ENCODE assay signal across 16 cellular contexts in the genomic region with DNA sequence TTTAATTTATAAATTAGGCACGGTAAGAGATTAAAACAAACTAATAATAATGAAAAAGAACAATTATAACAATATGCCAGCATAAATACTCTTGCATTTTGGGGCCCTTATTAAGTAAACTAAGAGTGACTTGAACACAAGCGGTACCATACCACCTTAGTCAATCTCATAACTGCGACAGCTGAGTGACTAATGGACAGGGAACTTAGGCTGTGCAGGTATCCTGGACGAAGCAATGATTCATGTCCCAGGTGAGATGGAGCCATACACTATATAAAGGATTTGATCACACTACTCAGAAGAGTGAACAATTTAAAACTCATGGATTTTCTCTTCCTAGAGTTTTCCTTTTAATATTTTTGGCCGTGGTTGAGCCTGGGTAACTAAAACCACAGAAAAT. TPM values are rescaled to one million over a fixed set of nuclear protein-coding genes. Genes with fewer than 3 reads are reported as not detected.
DNase-seq lines count a peak whose midpoint lies in the region; ATAC-seq and TF ChIP-seq lines count a peak whose summit lies in the region.
"Had no signal": no experiment of that assay in that cellular context is flagged by ENCODE, and none has a peak within 500 bp of the region (broad histone marks: within the 10 kb centered on the region; RNA-seq: fewer than 3 reads in every experiment).

No MANE protein-coding gene starts in this region.

- intact Hi-C loops in activated T-helper 1 cell treated with anti-CD3 and anti-CD28 coated beads, Interleukin-12 subunit alpha, Interleukin-12 subunit beta, Interleukin-2, Interleukin-4 antibody, amounts not matched to agents 30 ng/mL and 10 ng/mL and 1 ng/mL, durations not matched to agents 14 hours and 24 hours and 36 hours (cut with micrococcal nuclease) = no loop called here

- peak overlapping the region; percentile 32 for H3K4me3 Mint-ChIP-seq in activated T-cell treated with anti-CD3 and anti-CD28 coated beads, Interleukin-2, amount 50 U/mL, for 24 hours
- peak overlapping the region; percentile 74 for H3K4me3 Mint-ChIP-seq in activated naive CD8-positive, alpha-beta T cell
- no peak overlapping the region for H3K4me3 Mint-ChIP-seq in activated T-helper 1 cell treated with anti-CD3 and anti-CD28 coated beads, Interleukin-12 subunit alpha, Interleukin-12 subunit beta, Interleukin-2, Interleukin-4 antibody, amounts not matched to agents 30 ng/mL and 10 ng/mL and 1 ng/mL, durations not matched to agents 14 hours and 24 hours and 36 hours

- H3K27me3 ChIP-seq in foreskin keratinocyte = no peaks in the 10 kb centered on the region
- H3K27me3 ChIP-seq: BLaER1 had no signal

- H3K36me3 Mint-ChIP-seq in activated T-cell treated with anti-CD3 and anti-CD28 coated beads, Interleukin-2, amount 50 U/mL, for 24 hours (ENCODE audit: low read depth) = peaks cover 9% of the 10 kb centered on the region
- peaks cover 12% of the 10 kb centered on the region for H3K36me3 Mint-ChIP-seq in activated naive CD8-positive, alpha-beta T cell
- no peaks in the 10 kb centered on the region for H3K36me3 Mint-ChIP-seq in activated T-helper 1 cell treated with anti-CD3 and anti-CD28 coated beads, Interleukin-12 subunit alpha, Interleukin-12 subunit beta, Interleukin-2, Interleukin-4 antibody, amounts not matched to agents 30 ng/mL and 10 ng/mL and 1 ng/mL, durations not matched to agents 14 hours and 24 hours and 36 hours (ENCODE audit: low read depth)

- H3K27ac Mint-ChIP-seq in activated T-cell treated with anti-CD3 and anti-CD28 coated beads, Interleukin-2, amount 50 U/mL, for 24 hours = peak overlapping the region; percentile 8
- H3K27ac Mint-ChIP-seq in activated naive CD8-positive, alpha-beta T cell = peak overlapping the region; percentile 88
- H3K27ac Mint-ChIP-seq in activated T-helper 1 cell treated with anti-CD3 and anti-CD28 coated beads, Interleukin-12 subunit alpha, Interleukin-12 subunit beta, Interleukin-2, Interleukin-4 antibody, amounts not matched to agents 30 ng/mL and 10 ng/mL and 1 ng/mL, durations not matched to agents 14 hours and 24 hours and 36 hours = no peak overlapping the region

- no peak overlapping the region for H3K27ac ChIP-seq in foreskin keratinocyte
- H3K27ac ChIP-seq: BLaER1 had no signal

- H3K4me1 Mint-ChIP-seq in activated T-cell treated with anti-CD3 and anti-CD28 coated beads, Interleukin-2, amount 50 U/mL, for 24 hours (ENCODE audit: low read depth) = peaks cover 27% of the 10 kb centered on the region
- peaks cover 51% of the 10 kb centered on the region for H3K4me1 Mint-ChIP-seq in activated naive CD8-positive, alpha-beta T cell (ENCODE audit: low read depth)
- H3K4me1 Mint-ChIP-seq in activated T-helper 1 cell treated with anti-CD3 and anti-CD28 coated beads, Interleukin-12 subunit alpha, Interleukin-12 subunit beta, Interleukin-2, Interleukin-4 antibody, amounts not matched to agents 30 ng/mL and 10 ng/mL and 1 ng/mL, durations not matched to agents 14 hours and 24 hours and 36 hours (ENCODE audit: low read depth) = no peaks in the 10 kb centered on the region

- no peak for DNase-seq in activated T-cell treated with anti-CD3 and anti-CD28 coated beads, Interleukin-2, amount 50 U/mL, for 24 hours
- DNase-seq in activated T-cell treated with anti-CD3 and anti-CD28 coated beads for 4 hours (no peak), foreskin keratinocyte (peak; percentile 57 to 78)
- DNase-seq in stimulated activated naive CD8-positive, alpha-beta T cell treated with anti-CD3 and anti-CD28 coated beads, Interleukin-15, Interleukin-2, amounts not matched to agents 100 U/mL and 50 U/mL, for 24 hours = no peak
- DNase-seq in activated T-helper 1 cell treated with anti-CD3 and anti-CD28 coated beads, Interleukin-12 subunit alpha, Interleukin-12 subunit beta, Interleukin-2, Interleukin-4 antibody, amounts not matched to agents 30 ng/mL and 10 ng/mL and 1 ng/mL, durations not matched to agents 14 hours and 24 hours and 36 hours (ENCODE audit: low spot score) = no peak
- DNase-seq: 8988T, NCI-H1105 treated with DMSO at 0.1 percent for 48 hours, NCI-H187 treated with DMSO at 0.1 percent for 48 hours, NCI-H2171, NCI-H774 had no signal

- no peaks in the 10 kb centered on the region for H3K4me1 ChIP-seq in foreskin keratinocyte
- H3K4me1 ChIP-seq: BLaER1 had no signal

- no peak for TF ChIP-seq CTCF in foreskin keratinocyte (conservative IDR thresholded peaks at IDR 0.05)

- ATAC-seq in foreskin keratinocyte (peak; percentile 100), HG03457 (IDR thresholded peaks at IDR 0.05; ENCODE audit: unreplicated experiment) (no peak), GM18907 (IDR thresholded peaks at IDR 0.05; ENCODE audit: unreplicated experiment) (no peak)
- peak; percentile 69 for ATAC-seq in stimulated activated naive CD8-positive, alpha-beta T cell treated with anti-CD3 and anti-CD28 coated beads, Interleukin-15, Interleukin-2, amounts not matched to agents 100 U/mL and 50 U/mL, for 24 hours

- H3K27me3 Mint-ChIP-seq in activated T-cell treated with anti-CD3 and anti-CD28 coated beads, Interleukin-2, amount 50 U/mL, for 24 hours = peaks cover 6% of the 10 kb centered on the region
- H3K27me3 Mint-ChIP-seq in activated naive CD8-positive, alpha-beta T cell = no peaks in the 10 kb centered on the region
- H3K27me3 Mint-ChIP-seq in activated T-helper 1 cell treated with anti-CD3 and anti-CD28 coated beads, Interleukin-12 subunit alpha, Interleukin-12 subunit beta, Interleukin-2, Interleukin-4 antibody, amounts not matched to agents 30 ng/mL and 10 ng/mL and 1 ng/mL, durations not matched to agents 14 hours and 24 hours and 36 hours (ENCODE audit: insufficient read depth) = peaks cover 14% of the 10 kb centered on the region

- no peaks in the 10 kb centered on the region for H3K9me3 Mint-ChIP-seq in activated T-cell treated with anti-CD3 and anti-CD28 coated beads, Interleukin-2, amount 50 U/mL, for 24 hours
- no peaks in the 10 kb centered on the region for H3K9me3 Mint-ChIP-seq in activated naive CD8-positive, alpha-beta T cell (ENCODE audit: low read depth)
- H3K9me3 Mint-ChIP-seq in activated T-helper 1 cell treated with anti-CD3 and anti-CD28 coated beads, Interleukin-12 subunit alpha, Interleukin-12 subunit beta, Interleukin-2, Interleukin-4 antibody, amounts not matched to agents 30 ng/mL and 10 ng/mL and 1 ng/mL, durations not matched to agents 14 hours and 24 hours and 36 hours = no peaks in the 10 kb centered on the region

RNA-seq across cellular contexts. Expression of a gene that starts 4.3 kb away (rescaled TPM):
- not detected in 2 replicates for total RNA-seq in foreskin keratinocyte
- not detected in 2 replicates for polyA plus RNA-seq in foreskin keratinocyte
- total RNA-seq in activated T-helper 1 cell treated with anti-CD3 and anti-CD28 coated beads, Interleukin-12 subunit alpha, Interleukin-12 subunit beta, Interleukin-2, Interleukin-4 antibody, amounts not matched to agents 30 ng/mL and 10 ng/mL and 1 ng/mL, durations not matched to agents 14 hours and 24 hours and 36 hours = not detected in 2 replicates
- total RNA-seq: NCI-H460, RPMI7951 had no signal

RNA-seq across cellular contexts. Expression of a gene that starts 15.1 kb away (rescaled TPM):
- not detected in 2 replicates for total RNA-seq in foreskin keratinocyte
- not detected in 2 replicates for polyA plus RNA-seq in foreskin keratinocyte
- not detected in 2 replicates for total RNA-seq in activated T-helper 1 cell treated with anti-CD3 and anti-CD28 coated beads, Interleukin-12 subunit alpha, Interleukin-12 subunit beta, Interleukin-2, Interleukin-4 antibody, amounts not matched to agents 30 ng/mL and 10 ng/mL and 1 ng/mL, durations not matched to agents 14 hours and 24 hours and 36 hours
- total RNA-seq: NCI-H460 had no signal

RNA-seq across cellular contexts. Expression of a gene that starts 15.5 kb away (rescaled TPM):
- total RNA-seq in foreskin keratinocyte = not detected in 2 replicates
- not detected in 2 replicates for polyA plus RNA-seq in foreskin keratinocyte
- total RNA-seq in activated T-helper 1 cell treated with anti-CD3 and anti-CD28 coated beads, Interleukin-12 subunit alpha, Interleukin-12 subunit beta, Interleukin-2, Interleukin-4 antibody, amounts not matched to agents 30 ng/mL and 10 ng/mL and 1 ng/mL, durations not matched to agents 14 hours and 24 hours and 36 hours = not detected in 2 replicates
- total RNA-seq: NCI-H460, RPMI7951 had no signal

RNA-seq across cellular contexts. Expression of a gene that starts 30.5 kb away (rescaled TPM):
- total RNA-seq in foreskin keratinocyte = not detected in 2 replicates
- polyA plus RNA-seq in foreskin keratinocyte = not detected in 2 replicates
- total RNA-seq in activated T-helper 1 cell treated with anti-CD3 and anti-CD28 coated beads, Interleukin-12 subunit alpha, Interleukin-12 subunit beta, Interleukin-2, Interleukin-4 antibody, amounts not matched to agents 30 ng/mL and 10 ng/mL and 1 ng/mL, durations not matched to agents 14 hours and 24 hours and 36 hours = not detected in 2 replicates

RNA-seq across cellular contexts. Expression of a gene that starts 47.9 kb away (rescaled TPM):
- total RNA-seq in foreskin keratinocyte = not detected in 2 replicates
- polyA plus RNA-seq in foreskin keratinocyte = not detected in 2 replicates
- total RNA-seq in activated T-helper 1 cell treated with anti-CD3 and anti-CD28 coated beads, Interleukin-12 subunit alpha, Interleukin-12 subunit beta, Interleukin-2, Interleukin-4 antibody, amounts not matched to agents 30 ng/mL and 10 ng/mL and 1 ng/mL, durations not matched to agents 14 hours and 24 hours and 36 hours = 0.12 and 0.18 TPM in 2 replicates
- total RNA-seq: RPMI7951 had no signal

Comparison
In these comparisons a context has a peak if more than half of its experiments do, and no peak if none do; other contexts are left out.
1. DNase-seq: peak in foreskin keratinocyte (2 of 2); none in activated T-cell treated with anti-CD3 and anti-CD28 coated beads, Interleukin-2, amount 50 U/mL, for 24 hours (single experiment), activated T-cell treated with anti-CD3 and anti-CD28 coated beads for 4 hours (single experiment), stimulated activated naive CD8-positive, alpha-beta T cell treated with anti-CD3 and anti-CD28 coated beads, Interleukin-15, Interleukin-2, amounts not matched to agents 100 U/mL and 50 U/mL, for 24 hours (single experiment) and activated T-helper 1 cell treated with anti-CD3 and anti-CD28 coated beads, Interleukin-12 subunit alpha, Interleukin-12 subunit beta, Interleukin-2, Interleukin-4 antibody, amounts not matched to agents 30 ng/mL and 10 ng/mL and 1 ng/mL, durations not matched to agents 14 hours and 24 hours and 36 hours (single experiment).
2. ATAC-seq: peak in foreskin keratinocyte (single experiment) and stimulated activated naive CD8-positive, alpha-beta T cell treated with anti-CD3 and anti-CD28 coated beads, Interleukin-15, Interleukin-2, amounts not matched to agents 100 U/mL and 50 U/mL, for 24 hours (single experiment); none in HG03457 (single experiment) and GM18907 (single experiment).